ENCODE assay signal across 16 cellular contexts in genomic region chr12:12468575-12468974, GRCh38.
DNase-seq lines count a peak whose midpoint lies in the region; ATAC-seq and TF ChIP-seq lines count a peak whose summit lies in the region.
"Had no signal": no experiment of that assay in that cellular context is flagged by ENCODE, and none has a peak within 500 bp of the region (broad histone marks: within the 10 kb centered on the region; RNA-seq: fewer than 3 reads in every experiment).

No MANE protein-coding gene starts in this region.

- no peaks in the 10 kb centered on the region for H3K9me3 Mint-ChIP-seq in activated CD4-positive, alpha-beta T cell treated with anti-CD3 and anti-CD28 coated beads, Interleukin-2, amount 10 ng/mL, durations not matched to agents 24 days and 14 days
- peaks cover 17% of the 10 kb centered on the region for H3K9me3 Mint-ChIP-seq in Caco-2 (ENCODE audit: unreplicated experiment)
- H3K9me3 Mint-ChIP-seq in activated T-helper 17 cell treated with anti-CD3 and anti-CD28 coated beads, Interleukin-2, amount 50 U/mL, for 72 hours, result peaks cover 5% of the 10 kb centered on the region
- no peaks in the 10 kb centered on the region for H3K9me3 Mint-ChIP-seq in natural killer cell treated with Interleukin-12 subunit alpha and Interleukin-12 subunit beta and Interleukin-15 and Interleukin-18, amount 100 ng/mL, for 72 hours
- H3K9me3 Mint-ChIP-seq: stimulated activated memory B cell treated with anti-CD40 and anti-IgM and Interleukin-4, amounts not matched to agents 10 μg/mL and 1 μg/mL and 100 μg/mL, for 72 hours had no signal

- no peaks in the 10 kb centered on the region for H3K27me3 Mint-ChIP-seq in activated CD4-positive, alpha-beta T cell treated with anti-CD3 and anti-CD28 coated beads, Interleukin-2, amount 10 ng/mL, durations not matched to agents 24 days and 14 days
- no peaks in the 10 kb centered on the region for H3K27me3 Mint-ChIP-seq in Caco-2 (ENCODE audit: insufficient read depth, unreplicated experiment)
- no peaks in the 10 kb centered on the region for H3K27me3 Mint-ChIP-seq in activated T-helper 17 cell treated with anti-CD3 and anti-CD28 coated beads, Interleukin-2, amount 50 U/mL, for 72 hours
- no peaks in the 10 kb centered on the region for H3K27me3 Mint-ChIP-seq in natural killer cell treated with Interleukin-12 subunit alpha and Interleukin-12 subunit beta and Interleukin-15 and Interleukin-18, amount 100 ng/mL, for 72 hours
- H3K27me3 Mint-ChIP-seq: stimulated activated memory B cell treated with anti-CD40 and anti-IgM and Interleukin-4, amounts not matched to agents 10 μg/mL and 1 μg/mL and 100 μg/mL, for 72 hours had no signal

- BruUV-seq in Caco-2 (replicated peaks; lab: Mats Ljungman, UMichigan), result no TSS peak

- peaks cover 6% of the 10 kb centered on the region; the same call in 1 of the 2 replicates for H3K4me1 ChIP-seq in Caco-2
- H3K4me1 ChIP-seq: HAP-1 had no signal

- H3K36me3 Mint-ChIP-seq in activated CD4-positive, alpha-beta T cell treated with anti-CD3 and anti-CD28 coated beads, Interleukin-2, amount 10 ng/mL, durations not matched to agents 24 days and 14 days (ENCODE audit: low read depth), result peaks cover 53% of the 10 kb centered on the region
- H3K36me3 Mint-ChIP-seq in Caco-2 (ENCODE audit: insufficient read depth, unreplicated experiment), result peaks cover 77% of the 10 kb centered on the region
- peaks cover 82% of the 10 kb centered on the region for H3K36me3 Mint-ChIP-seq in activated T-helper 17 cell treated with anti-CD3 and anti-CD28 coated beads, Interleukin-2, amount 50 U/mL, for 72 hours (ENCODE audit: low read depth)
- peaks cover 25% of the 10 kb centered on the region for H3K36me3 Mint-ChIP-seq in natural killer cell treated with Interleukin-12 subunit alpha and Interleukin-12 subunit beta and Interleukin-15 and Interleukin-18, amount 100 ng/mL, for 72 hours

- no peaks in the 10 kb centered on the region for H3K9me3 ChIP-seq in Caco-2
- H3K9me3 ChIP-seq: HAP-1, psoas muscle, upper lobe of left lung had no signal

- peak overlapping the region; percentile 81 for H3K27ac Mint-ChIP-seq in activated CD4-positive, alpha-beta T cell treated with anti-CD3 and anti-CD28 coated beads, Interleukin-2, amount 10 ng/mL, durations not matched to agents 24 days and 14 days
- H3K27ac Mint-ChIP-seq in Caco-2 (ENCODE audit: unreplicated experiment), result peak overlapping the region; percentile 33
- H3K27ac Mint-ChIP-seq in activated T-helper 17 cell treated with anti-CD3 and anti-CD28 coated beads, Interleukin-2, amount 50 U/mL, for 72 hours, result peak overlapping the region; percentile 100
- H3K27ac Mint-ChIP-seq in natural killer cell treated with Interleukin-12 subunit alpha and Interleukin-12 subunit beta and Interleukin-15 and Interleukin-18, amount 100 ng/mL, for 72 hours, result peak overlapping the region; percentile 42 to 83
- H3K27ac Mint-ChIP-seq: stimulated activated memory B cell treated with anti-CD40 and anti-IgM and Interleukin-4, amounts not matched to agents 10 μg/mL and 1 μg/mL and 100 μg/mL, for 72 hours had no signal

- intact Hi-C loops in activated CD4-positive, alpha-beta T cell treated with anti-CD3 and anti-CD28 coated beads, Interleukin-2, amount 10 ng/mL, durations not matched to agents 24 days and 14 days (cut with micrococcal nuclease), result no loop called here
- intact Hi-C loops in Caco-2 (cut with micrococcal nuclease; ENCODE audit: unreplicated experiment), result no loop called here
- intact Hi-C loops in posterior cingulate gyrus (cut with DNase I), result no loop called here

- CTCF ChIA-PET in Caco-2 (lab: Charles Lee), result no interaction called here

- H3K27me3 ChIP-seq in Caco-2 (replicated peaks; ENCODE audit: control insufficient read depth, insufficient read depth, low read length), result no peaks in the 10 kb centered on the region
- H3K27me3 ChIP-seq: cardiac muscle cell, upper lobe of left lung had no signal

- H3K36me3 ChIP-seq in Caco-2 (ENCODE audit: control insufficient read depth, insufficient read depth, low read length), result peaks cover 3% of the 10 kb centered on the region
- H3K36me3 ChIP-seq: cardiac muscle cell had no signal

- DNase-seq in activated CD4-positive, alpha-beta T cell treated with anti-CD3 and anti-CD28 coated beads, Interleukin-2, amount 10 ng/mL, durations not matched to agents 24 days and 14 days, result no peak
- DNase-seq in activated CD4-positive, alpha-beta T cell treated with anti-CD3 and anti-CD28 coated beads, Interleukin-2, amount 50 U/mL, for 1 hour, result no peak
- DNase-seq in Caco-2, result no peak
- no peak for DNase-seq in natural killer cell treated with Interleukin-12 subunit alpha and Interleukin-12 subunit beta and Interleukin-15 and Interleukin-18, amount 100 ng/mL, for 72 hours (ENCODE audit: low spot score)
- DNase-seq in COR-L47 (lab: John Stamatoyannopoulos, UW), result no peak
- no peak for DNase-seq in NCI-H748 treated with DMSO at 0.1 percent for 48 hours (lab: John Stamatoyannopoulos, UW)
- DNase-seq in posterior cingulate gyrus, result no peak
- DNase-seq: EL, mesenchymal stem cell, NCI-H1048, psoas muscle, upper lobe of left lung had no signal

- H3K4me3 ChIP-seq in Caco-2 (ENCODE audit: low read depth, low read length), result no peak overlapping the region
- H3K4me3 ChIP-seq: cardiac muscle cell, HAP-1, psoas muscle, upper lobe of left lung had no signal

- POLR2A ChIA-PET in Caco-2 (lab: Charles Lee), result no interaction called here

- TF ChIP-seq CTCF in Caco-2 (IDR thresholded peaks at IDR 0.05; ENCODE audit: insufficient read depth in 1 of 2, low read depth in 1 of 2, low read length in 1 of 2, severe bottlenecking in 1 of 2, unreplicated experiment in 1 of 2), result no peak

- no peak overlapping the region for H3K4me3 Mint-ChIP-seq in activated CD4-positive, alpha-beta T cell treated with anti-CD3 and anti-CD28 coated beads, Interleukin-2, amount 10 ng/mL, durations not matched to agents 24 days and 14 days
- H3K4me3 Mint-ChIP-seq in Caco-2 (ENCODE audit: unreplicated experiment), result no peak overlapping the region
- H3K4me3 Mint-ChIP-seq in activated T-helper 17 cell treated with anti-CD3 and anti-CD28 coated beads, Interleukin-2, amount 50 U/mL, for 72 hours, result peak overlapping the region; percentile 72
- H3K4me3 Mint-ChIP-seq in natural killer cell treated with Interleukin-12 subunit alpha and Interleukin-12 subunit beta and Interleukin-15 and Interleukin-18, amount 100 ng/mL, for 72 hours, result peak overlapping the region; percentile 2
- H3K4me3 Mint-ChIP-seq: stimulated activated memory B cell treated with anti-CD40 and anti-IgM and Interleukin-4, amounts not matched to agents 10 μg/mL and 1 μg/mL and 100 μg/mL, for 72 hours had no signal

- ATAC-seq in activated T-helper 17 cell treated with anti-CD3 and anti-CD28 coated beads, Interleukin-2, amount 50 U/mL, for 72 hours (replicated peaks), result peak; percentile 19
- ATAC-seq in natural killer cell treated with Interleukin-12 subunit alpha and Interleukin-12 subunit beta and Interleukin-15 and Interleukin-18, amount 100 ng/mL, for 72 hours, result no peak
- ATAC-seq: stimulated activated memory B cell treated with anti-CD40 and anti-IgM and Interleukin-4, amounts not matched to agents 10 μg/mL and 1 μg/mL and 100 μg/mL, for 72 hours had no signal

- peaks cover 62% of the 10 kb centered on the region for H3K4me1 Mint-ChIP-seq in activated CD4-positive, alpha-beta T cell treated with anti-CD3 and anti-CD28 coated beads, Interleukin-2, amount 10 ng/mL, durations not matched to agents 24 days and 14 days
- peaks cover 20% of the 10 kb centered on the region for H3K4me1 Mint-ChIP-seq in Caco-2 (ENCODE audit: low read depth, unreplicated experiment)
- H3K4me1 Mint-ChIP-seq in activated T-helper 17 cell treated with anti-CD3 and anti-CD28 coated beads, Interleukin-2, amount 50 U/mL, for 72 hours, result peaks cover 66% of the 10 kb centered on the region
- H3K4me1 Mint-ChIP-seq in natural killer cell treated with Interleukin-12 subunit alpha and Interleukin-12 subunit beta and Interleukin-15 and Interleukin-18, amount 100 ng/mL, for 72 hours (ENCODE audit: low read depth in 2 of 2), result peaks cover 27 to 48% of the 10 kb centered on the region in 2 donors

Comparison
In these comparisons a context has a peak if more than half of its experiments do, and no peak if none do; other contexts are left out.
1. H3K27ac Mint-ChIP-seq: peak in every context shown above with its lines; median percentile 100 in activated T-helper 17 cell treated with anti-CD3 and anti-CD28 coated beads, Interleukin-2, amount 50 U/mL, for 72 hours; 81 in activated CD4-positive, alpha-beta T cell treated with anti-CD3 and anti-CD28 coated beads, Interleukin-2, amount 10 ng/mL, durations not matched to agents 24 days and 14 days; 62 in natural killer cell treated with Interleukin-12 subunit alpha and Interleukin-12 subunit beta and Interleukin-15 and Interleukin-18, amount 100 ng/mL, for 72 hours; 33 in Caco-2.
2. H3K4me3 Mint-ChIP-seq: peak in activated T-helper 17 cell treated with anti-CD3 and anti-CD28 coated beads, Interleukin-2, amount 50 U/mL, for 72 hours (single experiment) and natural killer cell treated with Interleukin-12 subunit alpha and Interleukin-12 subunit beta and Interleukin-15 and Interleukin-18, amount 100 ng/mL, for 72 hours (single experiment); none in activated CD4-positive, alpha-beta T cell treated with anti-CD3 and anti-CD28 coated beads, Interleukin-2, amount 10 ng/mL, durations not matched to agents 24 days and 14 days (single experiment) and Caco-2 (single experiment).